Comparison of ENCODE assay signal across 23 cellular contexts in the genomic region with DNA sequence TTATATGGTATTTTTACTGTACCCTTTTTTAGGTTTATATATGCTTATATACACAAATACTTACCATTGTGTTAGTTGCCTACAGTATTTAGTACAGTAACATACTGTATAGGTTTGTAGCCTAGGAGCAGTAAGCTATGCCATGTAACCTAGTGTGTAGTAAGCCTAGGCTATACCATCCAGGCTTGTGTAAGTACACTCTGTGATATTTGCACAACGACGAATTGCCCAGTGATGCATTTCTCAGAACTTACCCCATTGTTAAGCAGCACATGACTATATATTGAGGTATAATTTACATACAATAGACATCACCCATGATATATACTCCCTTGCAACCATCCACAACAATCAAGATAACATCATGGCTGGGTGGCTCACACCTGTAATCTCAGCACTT.
"Had no signal": no experiment of that assay in that cellular context is flagged by ENCODE, and none has a peak within 500 bp of the region (broad histone marks: within the 10 kb centered on the region; RNA-seq: fewer than 3 reads in every experiment).

No MANE protein-coding gene starts in this region.

- H3K4me1 ChIP-seq: testis, upper lobe of right lung, vagina had no signal

- H3K36me3 ChIP-seq: heart left ventricle, tibial nerve, upper lobe of right lung, vagina had no signal

- H3K9me3 ChIP-seq: heart left ventricle, testis, tibial nerve, upper lobe of right lung, vagina had no signal

- H3K27ac Mint-ChIP-seq: stimulated activated naive B cell treated with anti-CD40 and anti-IgM and Interleukin-4, amounts not matched to agents 10 μg/mL and 1 μg/mL and 100 μg/mL, for 72 hours had no signal

- H3K27ac ChIP-seq: dorsolateral prefrontal cortex, heart left ventricle, testis, tibial nerve, upper lobe of right lung, vagina had no signal

- H3K4me3 Mint-ChIP-seq: neural crest cell; stimulated activated naive B cell treated with anti-CD40 and anti-IgM and Interleukin-4, amounts not matched to agents 10 μg/mL and 1 μg/mL and 100 μg/mL, for 72 hours; stimulated activated naive CD8-positive, alpha-beta T cell treated with anti-CD3 and anti-CD28 coated beads, Interleukin-15, amount 100 ng/mL, for 72 hours had no signal

- H3K27me3 Mint-ChIP-seq: naive thymus-derived CD8-positive, alpha-beta T cell; stimulated activated naive B cell treated with anti-CD40 and anti-IgM and Interleukin-4, amounts not matched to agents 10 μg/mL and 1 μg/mL and 100 μg/mL, for 72 hours; stimulated activated naive CD8-positive, alpha-beta T cell treated with anti-CD3 and anti-CD28 coated beads, Interleukin-15, amount 100 ng/mL, for 72 hours had no signal

- ATAC-seq: esophagus mucosa; heart left ventricle; left lobe of liver; naive thymus-derived CD8-positive, alpha-beta T cell; right cardiac atrium; stimulated activated naive B cell treated with anti-CD40 and anti-IgM and Interleukin-4, amounts not matched to agents 10 μg/mL and 1 μg/mL and 100 μg/mL, for 72 hours; stimulated activated naive CD8-positive, alpha-beta T cell treated with anti-CD3 and anti-CD28 coated beads, Interleukin-15, amount 100 ng/mL, for 72 hours; upper lobe of right lung had no signal

- H3K9me3 Mint-ChIP-seq: naive thymus-derived CD8-positive, alpha-beta T cell; neural crest cell; stimulated activated naive B cell treated with anti-CD40 and anti-IgM and Interleukin-4, amounts not matched to agents 10 μg/mL and 1 μg/mL and 100 μg/mL, for 72 hours; stimulated activated naive CD8-positive, alpha-beta T cell treated with anti-CD3 and anti-CD28 coated beads, Interleukin-15, amount 100 ng/mL, for 72 hours had no signal

- H3K27me3 ChIP-seq: heart left ventricle, testis, tibial nerve, upper lobe of right lung, vagina had no signal

- FAIRE-seq: frontal cortex, islet of Langerhans had no signal

- DNase-seq: cortex of kidney; dorsolateral prefrontal cortex; effector CD8-positive, alpha-beta T cell; heart left ventricle; hippocampal formation; kidney glomerular epithelial cell; mammary epithelial cell; naive thymus-derived CD8-positive, alpha-beta T cell; posterior cingulate gyrus; right cardiac atrium; stimulated activated CD4-positive, alpha-beta T cell treated with anti-CD3 and anti-CD28 coated beads, Interleukin-4, amount 100 ng/mL, for 1 hour; stimulated activated naive B cell treated with anti-CD40 and anti-IgM and Interleukin-4, amounts not matched to agents 10 μg/mL and 1 μg/mL and 100 μg/mL, for 72 hours; stimulated activated naive CD8-positive, alpha-beta T cell treated with anti-CD3 and anti-CD28 coated beads, Interleukin-15, amount 100 ng/mL, for 72 hours; testis; upper lobe of right lung had no signal

- H3K4me2 ChIP-seq: smooth muscle cell had no signal

- H3K4me3 ChIP-seq: dorsolateral prefrontal cortex, heart left ventricle, smooth muscle cell, testis, tibial nerve, upper lobe of right lung, vagina had no signal
